Comparison of ENCODE assay signal across 17 cellular contexts in the genomic region with DNA sequence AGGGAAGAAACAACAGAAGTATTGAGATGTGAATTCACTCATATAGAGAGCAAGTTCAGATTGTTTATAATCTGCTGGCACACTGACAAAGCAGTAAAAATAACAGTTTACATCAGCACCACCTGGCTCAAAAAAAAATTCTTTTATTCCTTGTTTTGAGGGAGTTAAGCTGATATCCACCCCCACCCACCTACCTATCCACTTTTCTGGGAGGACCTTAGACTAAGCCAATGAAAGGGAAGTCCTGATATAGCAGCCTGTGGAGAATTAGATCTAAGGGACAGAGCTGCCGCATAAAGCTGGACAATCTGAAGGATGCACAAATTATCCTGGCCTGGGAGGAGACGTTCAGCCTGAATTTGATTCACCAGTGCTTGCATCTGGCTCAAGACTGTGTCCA.
"Had no signal": no experiment of that assay in that cellular context is flagged by ENCODE, and none has a peak within 500 bp of the region (broad histone marks: within the 10 kb centered on the region; RNA-seq: fewer than 3 reads in every experiment).

No MANE protein-coding gene starts in this region.

- DNase-seq: activated CD4-positive, alpha-beta T cell treated with anti-CD3 and anti-CD28 coated beads for 4 hours; activated CD4-positive, alpha-beta T cell treated with anti-CD3 and anti-CD28 coated beads, Interleukin-2, amount 50 U/mL, for 4 hours; activated naive CD4-positive, alpha-beta T cell; activated T-cell treated with anti-CD3 and anti-CD28 coated beads for 4 hours; activated T-cell treated with anti-CD3 and anti-CD28 coated beads, Interleukin-2, amount 50 U/mL, for 72 hours; central memory CD4-positive, alpha-beta T cell; effector CD4-positive, alpha-beta T cell; glutamatergic neuron; left cardiac atrium; posterior cingulate gyrus; right cardiac atrium; stimulated activated CD4-positive, alpha-beta T cell treated with anti-CD3 and anti-CD28 coated beads, Interleukin-2, amount 100 ng/mL, for 48 hours; substantia nigra; upper lobe of right lung had no signal

- H3K9me3 ChIP-seq: breast epithelium, upper lobe of right lung had no signal

- H3K36me3 ChIP-seq: breast epithelium, upper lobe of right lung had no signal

- ATAC-seq: activated naive CD4-positive, alpha-beta T cell treated with anti-CD3 and anti-CD28 coated beads, Interleukin-2, amount 50 U/mL, for 72 hours; activated T-cell treated with anti-CD3 and anti-CD28 coated beads, Interleukin-2, amount 50 U/mL, for 72 hours; natural killer cell treated with Interleukin-12 subunit alpha and Interleukin-12 subunit beta and Interleukin-15 and Interleukin-18, amount 100 ng/mL, for 72 hours; right cardiac atrium had no signal

- H3K4me3 ChIP-seq: breast epithelium, upper lobe of right lung had no signal

- H3K4me1 ChIP-seq: breast epithelium, upper lobe of right lung had no signal
